In genomic region chr11:76245720-76246119, GRCh38 we compare ENCODE assay signal across 32 cellular contexts. TPM values are rescaled to one million over a fixed set of nuclear protein-coding genes. Genes with fewer than 3 reads are reported as not detected.
"Had no signal": no experiment of that assay in that cellular context is flagged by ENCODE, and none has a peak within 500 bp of the region (broad histone marks: within the 10 kb centered on the region; RNA-seq: fewer than 3 reads in every experiment).

No MANE protein-coding gene starts in this region.

- H3K4me3 Mint-ChIP-seq: activated B cell treated with CpG ODN at 0.5 μM for 24 hours; activated CD8-positive, alpha-beta T cell treated with anti-CD3 and anti-CD28 coated beads for 36 hours; activated naive CD8-positive, alpha-beta T cell; activated T-cell treated with anti-CD3 and anti-CD28 coated beads, Interleukin-2, amount 50 U/mL, for 4 hours; activated T-helper 17 cell treated with anti-CD3 and anti-CD28 coated beads, Interleukin-2, amount 50 U/mL, for 72 hours had no signal

- H3K4me1 Mint-ChIP-seq: activated B cell treated with CpG ODN at 0.5 μM for 24 hours; activated T-helper 17 cell treated with anti-CD3 and anti-CD28 coated beads, Interleukin-2, amount 50 U/mL, for 72 hours had no signal

- DNase-seq: activated B cell treated with CpG ODN at 0.5 μM for 24 hours; activated CD4-positive, alpha-beta T cell treated with anti-CD3 and anti-CD28 coated beads for 48 hours; activated CD4-positive, alpha-beta T cell treated with anti-CD3 and anti-CD28 coated beads, Interleukin-2, amount 50 U/mL, for 1 hour; activated CD4-positive, alpha-beta T cell treated with anti-CD3 and anti-CD28 coated beads, Interleukin-2, amount 50 U/mL, for 48 hours; activated CD8-positive, alpha-beta memory T cell treated with anti-CD3 and anti-CD28 coated beads for 24 hours; activated CD8-positive, alpha-beta T cell treated with anti-CD3 and anti-CD28 coated beads for 36 hours; activated effector memory CD4-positive, alpha-beta T cell treated with Interleukin-2 at 50 U/mL for 16 hours; activated gamma-delta T cell treated with Interleukin-2 at 50 U/mL for 16 hours; activated naive CD4-positive, alpha-beta T cell treated with anti-CD3 and anti-CD28 coated beads, Interleukin-2, amount 50 U/mL, for 16 hours; activated naive CD4-positive, alpha-beta T cell treated with Interleukin-2 at 50 U/mL for 16 hours; activated T-cell treated with anti-CD3 and anti-CD28 coated beads, Interleukin-2, amount 50 U/mL, for 4 hours; amniotic stem cell; anterior cingulate cortex; body of pancreas; caudate nucleus; colonic mucosa; effector CD8-positive, alpha-beta T cell; esophagus squamous epithelium; foreskin melanocyte; T-helper 2 cell; WERI-Rb-1 had no signal

- H3K27ac ChIP-seq: body of pancreas, colonic mucosa, epithelial cell of prostate, esophagus squamous epithelium, gastroesophageal sphincter, WERI-Rb-1 had no signal

- H3K36me3 Mint-ChIP-seq: activated naive CD8-positive, alpha-beta T cell had no signal

- ATAC-seq: activated CD4-positive, CD25-positive, alpha-beta regulatory T cell treated with anti-CD3 and anti-CD28 coated beads, Interleukin-2, amount 50 U/mL, for 24 hours; activated CD8-positive, alpha-beta T cell treated with anti-CD3 and anti-CD28 coated beads for 36 hours; activated T-cell treated with anti-CD3 and anti-CD28 coated beads, Interleukin-2, amount 50 U/mL, for 4 hours; activated T-helper 17 cell treated with anti-CD3 and anti-CD28 coated beads, Interleukin-2, amount 50 U/mL, for 72 hours; body of pancreas; gastroesophageal sphincter had no signal

- H3K9me3 Mint-ChIP-seq: activated T-cell treated with anti-CD3 and anti-CD28 coated beads, Interleukin-2, amount 50 U/mL, for 4 hours; activated T-helper 17 cell treated with anti-CD3 and anti-CD28 coated beads, Interleukin-2, amount 50 U/mL, for 72 hours had no signal

- H3K36me3 ChIP-seq: colonic mucosa, esophagus squamous epithelium, gastroesophageal sphincter, WERI-Rb-1 had no signal

- FAIRE-seq: endometrium, endothelial cell of umbilical vein, TTC549 had no signal

- H3K4me3 ChIP-seq: body of pancreas, colonic mucosa, esophagus squamous epithelium, gastroesophageal sphincter had no signal

- H3K4me1 ChIP-seq: body of pancreas, colonic mucosa, esophagus squamous epithelium, gastroesophageal sphincter had no signal

- H3K27me3 ChIP-seq: body of pancreas, colonic mucosa had no signal

- H3K9me3 ChIP-seq: body of pancreas, colonic mucosa, esophagus squamous epithelium, gastroesophageal sphincter had no signal

- H3K27ac Mint-ChIP-seq: activated B cell treated with CpG ODN at 0.5 μM for 24 hours; activated CD8-positive, alpha-beta T cell treated with anti-CD3 and anti-CD28 coated beads for 36 hours; activated naive CD8-positive, alpha-beta T cell; activated T-helper 17 cell treated with anti-CD3 and anti-CD28 coated beads, Interleukin-2, amount 50 U/mL, for 72 hours had no signal

RNA-seq across cellular contexts. Expression of gene WNT11, which starts 39.4 kb away (rescaled TPM):
- total RNA-seq: activated T-helper 17 cell treated with anti-CD3 and anti-CD28 coated beads, Interleukin-2, amount 50 U/mL, for 72 hours; dermis microvascular lymphatic vessel endothelial cell; endothelial cell of umbilical vein; fibroblast of villous mesenchyme; glomerular endothelial cell had no signal
- polyA plus RNA-seq: endothelial cell of umbilical vein had no signal
